8 cellular contexts compared by ENCODE assay signal in the genomic region with DNA sequence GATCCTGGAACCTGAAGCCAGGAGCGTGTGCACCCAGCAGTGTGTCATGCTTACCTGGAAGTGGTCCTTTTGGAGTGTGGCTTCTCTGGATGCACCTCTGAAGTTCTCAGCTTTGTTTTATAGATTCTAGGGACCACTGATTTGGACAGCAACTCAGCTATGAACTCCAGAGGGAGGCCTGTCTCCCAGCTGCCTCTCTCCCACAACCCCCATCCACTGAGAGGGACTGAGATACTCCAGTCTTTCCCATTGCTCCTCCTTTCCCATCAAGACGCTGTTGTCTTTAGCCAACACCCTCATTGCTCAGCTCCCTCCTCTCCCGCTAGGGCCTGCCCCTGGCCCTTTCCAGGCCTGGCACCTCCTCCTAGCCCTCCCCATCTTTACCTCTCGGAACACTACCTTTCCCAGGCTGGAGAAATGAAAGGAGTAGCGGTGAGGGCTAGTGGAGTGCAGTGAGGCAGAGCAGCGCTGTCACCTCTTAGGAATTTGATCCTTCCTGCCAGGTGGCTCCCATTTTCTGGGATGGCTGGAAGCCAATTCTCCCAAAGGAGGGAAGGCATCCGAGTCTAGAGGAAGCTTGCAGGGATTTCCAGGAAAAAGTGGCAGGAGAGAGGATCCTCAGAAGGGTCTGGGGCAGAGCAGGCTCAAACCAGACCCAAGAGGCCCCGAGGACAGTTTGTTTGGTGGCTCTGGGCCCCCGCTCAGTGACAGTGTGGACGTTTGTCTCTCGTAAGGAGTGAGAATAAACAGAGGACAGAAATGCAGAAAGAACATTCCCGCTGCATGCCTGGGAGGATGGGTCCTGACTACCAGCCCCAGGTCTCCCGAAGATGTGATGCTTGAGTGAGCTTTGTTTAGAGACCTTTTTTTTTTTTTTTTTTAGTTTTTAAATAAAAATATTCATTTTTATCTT. TPM values are rescaled to one million over a fixed set of nuclear protein-coding genes. Genes with fewer than 3 reads are reported as not detected.
DNase-seq lines count a peak whose midpoint lies in the region; ATAC-seq, FAIRE-seq and TF ChIP-seq lines count a peak whose summit lies in the region.
"Had no signal": no experiment of that assay in that cellular context is flagged by ENCODE, and none has a peak within 500 bp of the region (broad histone marks: within the 10 kb centered on the region; RNA-seq: fewer than 3 reads in every experiment).

A gene (minus strand): TSS at position 285 of the 913 bp plus-strand sequence. CDS start 1,261 bp downstream, outside the sequence.

- ATAC-seq in omental fat pad (ENCODE audit: low FRiP score) (peak; percentile 73), GM19351 (IDR thresholded peaks at IDR 0.05; ENCODE audit: unreplicated experiment) (no peak), GM19397 (IDR thresholded peaks at IDR 0.05; ENCODE audit: unreplicated experiment) (no peak)
- ATAC-seq: natural killer cell had no signal

- no peak for TF ChIP-seq CTCF in cardiac fibroblast (IDR thresholded peaks at IDR 0.05; ENCODE audit: low read depth, low read length)
- TF ChIP-seq CTCF in omental fat pad (IDR thresholded peaks at IDR 0.05): no peak

- TF ChIP-seq POLR2A in H54 (IDR thresholded peaks at IDR 0.05; ENCODE audit: low read depth, low read length): no peak

- DNase-seq in H54 (ENCODE audit: insufficient read length, low spot score): peak; percentile 67
- DNase-seq in NCI-H2107 (lab: John Stamatoyannopoulos, UW): peak; percentile 60
- peak; percentile 16 to 37 for DNase-seq in cardiac fibroblast (ENCODE audit: low read depth in 2 of 2)
- no peak for DNase-seq in omental fat pad (ENCODE audit: low spot score)
- no peak for DNase-seq in putamen (ENCODE audit: low spot score)
- DNase-seq: natural killer cell had no signal

- no peak within 1 kb of the TSS for H3K4me3 ChIP-seq in cardiac fibroblast (replicated peaks in 1 of 2; ENCODE audit: low read depth in 2 of 2, low read length in 2 of 2)

- no peak for FAIRE-seq in H54 (lab: Jason Lieb, UNC)

RNA-seq across cellular contexts. Expression of the gene that starts here (rescaled TPM):
- 100 to 1,000 TPM in 1 of 4 donors, 10 to 100 TPM in 2, not detected in 1; 22.9 to 154 (median 32.4) TPM for total RNA-seq in omental fat pad
- total RNA-seq: natural killer cell had no signal

Comparison
In these comparisons a context has a peak if more than half of its experiments do, and no peak if none do; other contexts are left out.
1. DNase-seq: peak in H54 (single experiment), NCI-H2107 (single experiment) and cardiac fibroblast (2 of 2); none in omental fat pad (single experiment) and putamen (single experiment).